In genomic region chr19:38856813-38857212, GRCh38 we compare ENCODE assay signal across 16 cellular contexts. TPM values are rescaled to one million over a fixed set of nuclear protein-coding genes. Genes with fewer than 3 reads are reported as not detected.
A peak's percentile ranks its signal among the peaks of the same experiment; 100 is the strongest.
DNase-seq lines count a peak whose midpoint lies in the region; ATAC-seq and TF ChIP-seq lines count a peak whose summit lies in the region.
"Had no signal": no experiment of that assay in that cellular context is flagged by ENCODE, and none has a peak within 500 bp of the region (broad histone marks: within the 10 kb centered on the region; RNA-seq: fewer than 3 reads in every experiment).

No MANE protein-coding gene starts in this region.

- ATAC-seq in T-cell (replicated peaks in 1 of 4) (no peak), HG03565 (IDR thresholded peaks at IDR 0.05; ENCODE audit: unreplicated experiment) (no peak), GM19467 (IDR thresholded peaks at IDR 0.05; ENCODE audit: unreplicated experiment) (no peak)
- no peak for ATAC-seq in stimulated activated naive CD8-positive, alpha-beta T cell treated with anti-CD3 and anti-CD28 coated beads, Interleukin-15, amount 100 ng/mL, for 72 hours

- no peak overlapping the region for H3K4me3 Mint-ChIP-seq in activated naive CD4-positive, alpha-beta T cell treated with anti-CD3 and anti-CD28 coated beads, Interleukin-2, amount 50 U/mL, for 24 hours
- peak overlapping the region in 2 of 3 donors; percentile 29 to 53 for H3K4me3 Mint-ChIP-seq in T-cell
- H3K4me3 Mint-ChIP-seq in endothelial cell (ENCODE audit: unreplicated experiment) = peak overlapping the region; percentile 80
- H3K4me3 Mint-ChIP-seq in stimulated activated naive CD8-positive, alpha-beta T cell treated with anti-CD3 and anti-CD28 coated beads, Interleukin-15, amount 100 ng/mL, for 72 hours = peak overlapping the region; percentile 42 to 74

- H3K36me3 Mint-ChIP-seq in activated naive CD4-positive, alpha-beta T cell treated with anti-CD3 and anti-CD28 coated beads, Interleukin-2, amount 50 U/mL, for 24 hours = no peaks in the 10 kb centered on the region
- H3K36me3 Mint-ChIP-seq in T-cell = no peaks in the 10 kb centered on the region
- peaks cover 4% of the 10 kb centered on the region for H3K36me3 Mint-ChIP-seq in endothelial cell (ENCODE audit: low read depth, unreplicated experiment)

- DNase-seq in activated naive CD4-positive, alpha-beta T cell (lab: John Stamatoyannopoulos, UW) = no peak
- no peak for DNase-seq in T-cell
- DNase-seq in endothelial cell (ENCODE audit: low spot score) = no peak
- no peak for DNase-seq in stimulated activated naive CD8-positive, alpha-beta T cell treated with anti-CD3 and anti-CD28 coated beads, Interleukin-15, amount 100 ng/mL, for 72 hours
- DNase-seq in NCI-H2107 (lab: John Stamatoyannopoulos, UW) = no peak
- DNase-seq: Calu3, dorsolateral prefrontal cortex, GM23248, heart left ventricle, KG1, NCI-H1436 treated with DMSO at 0.1 percent for 48 hours, NCI-H446 treated with DMSO at 0.1 percent for 48 hours had no signal

- H3K4me1 Mint-ChIP-seq in activated naive CD4-positive, alpha-beta T cell treated with anti-CD3 and anti-CD28 coated beads, Interleukin-2, amount 50 U/mL, for 24 hours = peaks cover 32% of the 10 kb centered on the region
- H3K4me1 Mint-ChIP-seq in T-cell (peaks cover 20 to 40% (median 26%) of the 10 kb centered on the region in 3 donors), endothelial cell (ENCODE audit: unreplicated experiment) (peaks cover 6% of the 10 kb centered on the region)
- H3K4me1 Mint-ChIP-seq in stimulated activated naive CD8-positive, alpha-beta T cell treated with anti-CD3 and anti-CD28 coated beads, Interleukin-15, amount 100 ng/mL, for 72 hours = peaks cover 51% of the 10 kb centered on the region

- peak overlapping the region; percentile 62 for H3K27ac Mint-ChIP-seq in activated naive CD4-positive, alpha-beta T cell treated with anti-CD3 and anti-CD28 coated beads, Interleukin-2, amount 50 U/mL, for 24 hours
- H3K27ac Mint-ChIP-seq in T-cell (peak overlapping the region; percentile 82 to 85), endothelial cell (ENCODE audit: unreplicated experiment) (peak overlapping the region; percentile 48)
- peak overlapping the region; percentile 28 to 29 for H3K27ac Mint-ChIP-seq in stimulated activated naive CD8-positive, alpha-beta T cell treated with anti-CD3 and anti-CD28 coated beads, Interleukin-15, amount 100 ng/mL, for 72 hours

- POLR2A ChIA-PET in T-cell (lab: Charles Lee) = interaction anchor here in 1 of 2 donors (0.6 to 1.2 kb wide), 4 partner anchors 10 to 79 kb away, joined by 3 to 4 read pairs (median 3); no protein-coding TSS in a partner anchor

- CTCF ChIA-PET in T-cell (lab: Charles Lee) = no interaction called here

- no peaks in the 10 kb centered on the region for H3K27me3 Mint-ChIP-seq in activated naive CD4-positive, alpha-beta T cell treated with anti-CD3 and anti-CD28 coated beads, Interleukin-2, amount 50 U/mL, for 24 hours
- H3K27me3 Mint-ChIP-seq in T-cell (no peaks in the 10 kb centered on the region), endothelial cell (ENCODE audit: unreplicated experiment) (peaks cover 9% of the 10 kb centered on the region)
- H3K27me3 Mint-ChIP-seq in stimulated activated naive CD8-positive, alpha-beta T cell treated with anti-CD3 and anti-CD28 coated beads, Interleukin-15, amount 100 ng/mL, for 72 hours = no peaks in the 10 kb centered on the region

- no peaks in the 10 kb centered on the region for H3K9me3 Mint-ChIP-seq in activated naive CD4-positive, alpha-beta T cell treated with anti-CD3 and anti-CD28 coated beads, Interleukin-2, amount 50 U/mL, for 24 hours
- no peaks in the 10 kb centered on the region for H3K9me3 Mint-ChIP-seq in T-cell
- peaks cover 5% of the 10 kb centered on the region for H3K9me3 Mint-ChIP-seq in endothelial cell (ENCODE audit: unreplicated experiment)
- H3K9me3 Mint-ChIP-seq in stimulated activated naive CD8-positive, alpha-beta T cell treated with anti-CD3 and anti-CD28 coated beads, Interleukin-15, amount 100 ng/mL, for 72 hours = no peaks in the 10 kb centered on the region
- H3K9me3 Mint-ChIP-seq: activated naive CD4-positive, alpha-beta T cell treated with anti-CD3 and anti-CD28 coated beads, Interleukin-2, amount 50 U/mL, for 72 hours had no signal

- no peak for TF ChIP-seq CTCF in endothelial cell (IDR thresholded peaks at IDR 0.05; ENCODE audit: unreplicated experiment)

RNA-seq across cellular contexts. Expression of gene HNRNPL, which starts 7.0 kb away (rescaled TPM):
- total RNA-seq in T-cell (100 to 1,000 TPM; 320 to 498 (median 330) TPM), endothelial cell (ENCODE audit: unreplicated experiment) (343 TPM)

RNA-seq across cellular contexts. Expression of gene RINL, which starts 21.3 kb away (rescaled TPM):
- total RNA-seq in T-cell = 10 to 100 TPM; 44.2 to 81.3 (median 71.0) TPM
- total RNA-seq in endothelial cell (ENCODE audit: unreplicated experiment) = 5.6 TPM

RNA-seq across cellular contexts. Expression of gene ECH1, which starts 25.2 kb away (rescaled TPM):
- total RNA-seq in T-cell = 100 to 1,000 TPM in 4 of 5 donors, 10 to 100 TPM in 1; 76.7 to 159 (median 134) TPM
- total RNA-seq in endothelial cell (ENCODE audit: unreplicated experiment) = 101 TPM

RNA-seq across cellular contexts. Expression of gene SIRT2, which starts 42.6 kb away (rescaled TPM):
- total RNA-seq in T-cell = 10 to 100 TPM; 50.7 to 67.6 (median 55.6) TPM
- total RNA-seq in endothelial cell (ENCODE audit: unreplicated experiment) = 45.9 TPM

RNA-seq across cellular contexts. Expression of gene NFKBIB, which starts 43.0 kb away (rescaled TPM):
- total RNA-seq in T-cell (10 to 100 TPM; 31.9 to 36.8 (median 33.9) TPM), endothelial cell (ENCODE audit: unreplicated experiment) (16.9 TPM)

Comparison
In these comparisons a context has a peak if more than half of its experiments do, and no peak if none do; other contexts are left out.
1. H3K27ac Mint-ChIP-seq: peak in every context shown above with its lines; median percentile 84 in T-cell; 62 in activated naive CD4-positive, alpha-beta T cell treated with anti-CD3 and anti-CD28 coated beads, Interleukin-2, amount 50 U/mL, for 24 hours; 48 in endothelial cell; 28 in stimulated activated naive CD8-positive, alpha-beta T cell treated with anti-CD3 and anti-CD28 coated beads, Interleukin-15, amount 100 ng/mL, for 72 hours.